In the genomic region with DNA sequence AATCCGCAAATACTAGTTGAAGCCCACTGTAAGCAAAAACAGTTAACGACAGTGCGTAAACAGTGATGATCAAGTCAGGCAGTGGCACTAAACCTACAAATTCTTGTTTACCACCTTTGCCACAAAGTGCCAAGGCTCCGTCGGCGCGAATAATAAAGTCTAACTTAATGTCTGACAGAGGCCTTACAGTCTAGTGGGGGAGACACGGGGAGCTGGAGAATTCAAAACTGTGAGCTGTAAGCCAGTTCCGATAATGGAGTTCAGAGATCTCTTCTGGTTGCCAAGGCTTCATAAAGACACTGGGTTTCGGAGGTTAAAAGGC, we compare ENCODE assay signal across 8 cellular contexts. TPM values are rescaled to one million over a fixed set of nuclear protein-coding genes. Genes with fewer than 3 reads are reported as not detected.
A peak's percentile ranks its signal among the peaks of the same experiment; 100 is the strongest.
DNase-seq lines count a peak whose midpoint lies in the region; ATAC-seq and TF ChIP-seq lines count a peak whose summit lies in the region.

No MANE protein-coding gene starts in this region.

- H3K9me3 ChIP-seq in DND-41 (ENCODE audit: insufficient read depth, low read length, severe bottlenecking) (no peaks in the 10 kb centered on the region), SJSA1 (replicated peaks) (no peaks in the 10 kb centered on the region), esophagus (ENCODE audit: control insufficient read depth in 2 of 2, insufficient read depth in 1 of 2, low read depth in 1 of 2, low read length in 1 of 2) (no peaks in the 10 kb centered on the region)

- H3K9ac ChIP-seq in DND-41 (ENCODE audit: low read depth, low read length): peak overlapping the region; percentile 57; the same call in 1 of the 2 replicates
- H3K9ac ChIP-seq in rectal smooth muscle tissue (ENCODE audit: low read length): no peak overlapping the region

- DNase-seq in DND-41: no peak
- DNase-seq in SJSA1 (ENCODE audit: low read depth in 1 of 2, low spot score in 2 of 2): no peak
- no peak for DNase-seq in DMS 273 treated with DMSO at 0.1 percent for 48 hours (lab: John Stamatoyannopoulos, UW)
- DNase-seq in NCI-H524 treated with DMSO at 0.1 percent for 48 hours (lab: John Stamatoyannopoulos, UW): no peak

- H3K27ac ChIP-seq in DND-41 (ENCODE audit: low read length): no peak overlapping the region
- H3K27ac ChIP-seq in SJSA1: no peak overlapping the region
- H3K27ac ChIP-seq in esophagus (ENCODE audit: low read depth in 2 of 2, low read length in 1 of 2): no peak overlapping the region
- no peak overlapping the region for H3K27ac ChIP-seq in rectal smooth muscle tissue (ENCODE audit: low read depth, low read length)

- H2AFZ ChIP-seq in DND-41 (ENCODE audit: low read depth, low read length): peak overlapping the region; percentile 66

- 62 to 64% methylated on average over 10 of the region's 10 CpGs for WGBS in esophagus, 2 donors

- H3K4me1 ChIP-seq in DND-41 (ENCODE audit: insufficient read depth, low read length) (peaks cover 15% of the 10 kb centered on the region), SJSA1 (replicated peaks) (peaks cover 47% of the 10 kb centered on the region), esophagus (ENCODE audit: control insufficient read depth in 2 of 2, insufficient read depth in 2 of 2, low read length in 1 of 2) (peaks cover 0 to 4% of the 10 kb centered on the region in 2 donors), rectal smooth muscle tissue (ENCODE audit: control insufficient read depth, insufficient read depth, low read length) (peaks cover 9% of the 10 kb centered on the region)

- H3K27me3 ChIP-seq in DND-41 (ENCODE audit: insufficient read depth, low read length, poor library complexity) (no peaks in the 10 kb centered on the region), SJSA1 (replicated peaks) (no peaks in the 10 kb centered on the region), esophagus (ENCODE audit: control insufficient read depth in 1 of 2, insufficient read depth in 2 of 2, low read length in 2 of 2) (no peaks in the 10 kb centered on the region), rectal smooth muscle tissue (ENCODE audit: control insufficient read depth, insufficient read depth, low read length) (no peaks in the 10 kb centered on the region)

- no peak for TF ChIP-seq CTCF in DND-41 (IDR thresholded peaks at IDR 0.05; ENCODE audit: borderline replicate concordance, extremely low read depth, low read length, poor library complexity, severe bottlenecking)

- H3K4me3 ChIP-seq in DND-41 (ENCODE audit: low read depth in 1 of 2, low read length in 2 of 2) (peak overlapping the region; percentile 7 to 68; a peak in 3 of 4 replicates), SJSA1 (peak overlapping the region; percentile 79), esophagus (ENCODE audit: low read depth in 1 of 2, low read length in 2 of 2) (peak overlapping the region; percentile 71 to 93), rectal smooth muscle tissue (ENCODE audit: low read length) (peak overlapping the region; percentile 87)

- H3K4me2 ChIP-seq in DND-41 (ENCODE audit: insufficient read depth, low read length): peak overlapping the region; percentile 67

- no peak for ATAC-seq in DND-41 (ENCODE audit: insufficient read depth, low read depth)
- ATAC-seq in HG03196 (IDR thresholded peaks at IDR 0.05; ENCODE audit: unreplicated experiment): no peak
- no peak for ATAC-seq in HG02763 (IDR thresholded peaks at IDR 0.05; ENCODE audit: unreplicated experiment)

- no peaks in the 10 kb centered on the region for H3K79me2 ChIP-seq in DND-41 (ENCODE audit: insufficient read depth, low read length)

- H3K36me3 ChIP-seq in DND-41 (ENCODE audit: insufficient read depth, low read length): no peaks in the 10 kb centered on the region
- H3K36me3 ChIP-seq in SJSA1: 0 out of 2 replicates have a peak, but pooled peaks cover 3% of the 10 kb centered on the region
- no peaks in the 10 kb centered on the region for H3K36me3 ChIP-seq in esophagus (ENCODE audit: control insufficient read depth in 2 of 2, insufficient read depth in 2 of 2, low read length in 1 of 2)
- no peaks in the 10 kb centered on the region for H3K36me3 ChIP-seq in rectal smooth muscle tissue (ENCODE audit: control insufficient read depth, insufficient read depth, low read length)

- H4K20me1 ChIP-seq in DND-41 (ENCODE audit: insufficient read depth, low read length): no peaks in the 10 kb centered on the region

RNA-seq across cellular contexts. Expression of a gene that starts 0.3 kb away (rescaled TPM):
- 11.2 and 26.5 TPM in 2 replicates for total RNA-seq in SJSA1 (2014; rRNA removed; shearing (Covaris generic))
- polyA plus RNA-seq in esophagus: 1 to 10 TPM; 6.0 to 8.4 TPM
